Comparison of ENCODE assay signal across 11 cellular contexts in the genomic region with DNA sequence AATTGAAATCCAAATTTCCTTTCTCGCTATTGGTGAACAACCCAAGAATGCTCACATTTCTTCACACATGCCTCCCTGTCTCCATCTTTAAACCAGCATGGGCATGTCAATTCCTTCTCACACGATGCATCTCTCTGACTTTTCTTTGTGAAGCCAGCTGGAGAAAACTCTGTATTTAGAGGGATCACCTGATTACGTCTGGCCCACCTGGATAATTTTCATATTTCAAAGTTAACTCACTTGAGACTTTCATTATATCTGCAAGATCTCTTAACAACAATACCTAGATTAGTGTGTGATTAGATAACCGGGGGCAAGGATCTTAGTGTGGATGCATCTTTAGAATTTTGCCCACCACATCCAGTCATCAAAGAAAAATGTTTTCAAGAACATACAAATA.
"Had no signal": no experiment of that assay in that cellular context is flagged by ENCODE, and none has a peak within 500 bp of the region (broad histone marks: within the 10 kb centered on the region; RNA-seq: fewer than 3 reads in every experiment).

No MANE protein-coding gene starts in this region.

- H3K4me3 ChIP-seq: GM23248, GM23338, HAP-1 had no signal

- H3K27ac Mint-ChIP-seq: GM23338, H9, HFFc6 had no signal

- H3K4me1 ChIP-seq: HAP-1 had no signal

- H3K4me2 ChIP-seq: GM23338 had no signal

- FAIRE-seq: H1, H54 had no signal

- H3K9me3 ChIP-seq: HAP-1 had no signal

- H2AFZ ChIP-seq: GM23248, GM23338 had no signal

- H3K4me3 Mint-ChIP-seq: GM23338, H9, HFFc6 had no signal

- DNase-seq: GM23248, GOT3, H7, H9, HCEC 1CT, HFFc6 had no signal

- H3K9ac ChIP-seq: GM23248 had no signal

- H3K27ac ChIP-seq: GM23248 had no signal

- ATAC-seq: GM23338, HCT116 had no signal

- H3K4me1 Mint-ChIP-seq: GM23338, H9 had no signal

- H3K9me3 Mint-ChIP-seq: GM23338, HFFc6 had no signal

- H3K36me3 ChIP-seq: HAP-1 had no signal
